11 cellular contexts compared by ENCODE assay signal in genomic region chr4:113657834-113658233, GRCh38.
DNase-seq lines count a peak whose midpoint lies in the region; ATAC-seq and TF ChIP-seq lines count a peak whose summit lies in the region.
"Had no signal": no experiment of that assay in that cellular context is flagged by ENCODE, and none has a peak within 500 bp of the region (broad histone marks: within the 10 kb centered on the region; RNA-seq: fewer than 3 reads in every experiment).

No MANE protein-coding gene starts in this region.

- no peak for ATAC-seq in GM18511 (IDR thresholded peaks at IDR 0.05; ENCODE audit: unreplicated experiment)

- H3K4me3 ChIP-seq in BLaER1 = no peak overlapping the region
- H3K4me3 ChIP-seq in fibroblast of the aortic adventitia (ENCODE audit: low read depth, low read length) = no peak overlapping the region
- H3K4me3 ChIP-seq: smooth muscle cell had no signal

- no peak overlapping the region for H3K9ac ChIP-seq in BLaER1

- DNase-seq in DMS53 treated with DMSO at 0.1 percent for 48 hours (lab: John Stamatoyannopoulos, UW; ENCODE audit: unreplicated experiment) (peak; percentile 60), RPMI7951 (ENCODE audit: low read depth) (peak; percentile 32), fibroblast of the aortic adventitia (ENCODE audit: low read depth) (peak; percentile 32), KG1 (lab: John Stamatoyannopoulos, UW) (no peak)
- DNase-seq in activated CD8-positive, alpha-beta memory T cell treated with anti-CD3 and anti-CD28 coated beads, Interleukin-2, amount 50 U/mL, for 4 hours = no peak
- DNase-seq: activated CD4-positive, CD25-positive, alpha-beta regulatory T cell; activated naive CD8-positive, alpha-beta T cell treated with anti-CD3 and anti-CD28 coated beads, Interleukin-2, amount 10 ng/mL, durations not matched to agents 7 days and 5 days; NCI-H187 had no signal

- H3K9me3 ChIP-seq in BLaER1 = no peaks in the 10 kb centered on the region

- TF ChIP-seq CTCF in fibroblast of the aortic adventitia (IDR thresholded peaks at IDR 0.05; ENCODE audit: insufficient read depth, low read length) = no peak

- H3K4me1 ChIP-seq in BLaER1 = peaks cover 22% of the 10 kb centered on the region

- H4K20me1 ChIP-seq in BLaER1 = peaks cover 22% of the 10 kb centered on the region

- H3K36me3 ChIP-seq in BLaER1 = peaks cover 38% of the 10 kb centered on the region

- H3K4me2 ChIP-seq in BLaER1 = peak overlapping the region; percentile 45
- H3K4me2 ChIP-seq: smooth muscle cell had no signal

- no peak overlapping the region for H3K27ac ChIP-seq in BLaER1

- H3K27me3 ChIP-seq in BLaER1 = no peaks in the 10 kb centered on the region

Comparison
In these comparisons a context has a peak if more than half of its experiments do, and no peak if none do; other contexts are left out.
1. DNase-seq: peak in DMS53 treated with DMSO at 0.1 percent for 48 hours (single experiment), RPMI7951 (single experiment) and fibroblast of the aortic adventitia (single experiment); none in activated CD8-positive, alpha-beta memory T cell treated with anti-CD3 and anti-CD28 coated beads, Interleukin-2, amount 50 U/mL, for 4 hours (single experiment) and KG1 (single experiment).